25 cellular contexts compared by ENCODE assay signal in the genomic region with DNA sequence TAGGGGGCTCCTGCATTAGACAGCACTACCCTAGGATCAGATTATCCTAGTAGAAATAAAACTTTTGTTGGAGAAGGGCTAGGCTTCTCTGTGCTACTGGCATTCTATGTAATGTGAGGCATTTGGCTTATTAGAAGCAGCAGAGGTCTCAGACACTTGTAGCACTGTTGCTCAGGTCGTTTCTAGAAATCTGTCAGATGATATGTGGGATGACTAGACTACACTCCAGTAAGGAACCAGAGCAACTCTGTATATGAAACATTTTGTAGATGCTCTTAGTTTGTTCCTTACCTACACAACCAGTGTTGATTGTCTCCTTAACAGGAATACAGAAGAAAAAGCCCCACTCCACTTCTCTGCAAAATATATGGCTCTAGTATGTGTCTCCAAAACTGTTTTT.
"Had no signal": no experiment of that assay in that cellular context is flagged by ENCODE, and none has a peak within 500 bp of the region (broad histone marks: within the 10 kb centered on the region; RNA-seq: fewer than 3 reads in every experiment).

No MANE protein-coding gene starts in this region.

- H3K9me3 Mint-ChIP-seq: activated CD8-positive, alpha-beta T cell treated with anti-CD3 and anti-CD28 coated beads for 36 hours; activated naive CD4-positive, alpha-beta T cell treated with anti-CD3 and anti-CD28 coated beads for 36 hours; activated T-helper 1 cell treated with anti-CD3 and anti-CD28 coated beads, Interleukin-12 subunit alpha, Interleukin-12 subunit beta, Interleukin-2, Interleukin-4 antibody, amounts not matched to agents 30 ng/mL and 10 ng/mL and 1 ng/mL, durations not matched to agents 14 hours and 24 hours and 36 hours; T-helper 1 cell treated with Interleukin-12 subunit alpha and Interleukin-12 subunit beta and Interleukin-4 antibody, amounts not matched to agents 30 μg/mL and 1 μg/mL, for 36 hours; WTC11 had no signal

- H3K9me3 ChIP-seq: breast epithelium, Peyer's patch, SJSA1 had no signal

- H3K27ac Mint-ChIP-seq: activated CD8-positive, alpha-beta T cell treated with anti-CD3 and anti-CD28 coated beads for 36 hours; activated naive CD4-positive, alpha-beta T cell treated with anti-CD3 and anti-CD28 coated beads for 36 hours; activated T-helper 1 cell treated with anti-CD3 and anti-CD28 coated beads, Interleukin-12 subunit alpha, Interleukin-12 subunit beta, Interleukin-2, Interleukin-4 antibody, amounts not matched to agents 30 ng/mL and 10 ng/mL and 1 ng/mL, durations not matched to agents 14 hours and 24 hours and 36 hours; T-helper 1 cell treated with Interleukin-12 subunit alpha and Interleukin-12 subunit beta and Interleukin-4 antibody, amounts not matched to agents 30 μg/mL and 1 μg/mL, for 36 hours; WTC11 had no signal

- H3K4me1 Mint-ChIP-seq: WTC11 had no signal

- ATAC-seq: activated CD8-positive, alpha-beta T cell treated with anti-CD3 and anti-CD28 coated beads for 36 hours; SK-N-SH treated with all-trans-retinoic acid at 6 μM for 48 hours; WTC11 had no signal

- DNase-seq: activated CD4-positive, CD25-positive, alpha-beta regulatory T cell treated with anti-CD3 and anti-CD28 coated beads, Interleukin-2, amount 50 U/mL, for 72 hours; activated CD8-positive, alpha-beta T cell treated with anti-CD3 and anti-CD28 coated beads for 36 hours; activated effector memory CD4-positive, alpha-beta T cell treated with anti-CD3 and anti-CD28 coated beads, Interleukin-2, amount 50 U/mL, for 16 hours; activated naive CD4-positive, alpha-beta T cell treated with anti-CD3 and anti-CD28 coated beads for 36 hours; aorta; caudate nucleus; IMR-90; Kasumi-1; KBM-7; NCI-H1105 treated with DMSO at 0.1 percent for 48 hours; NCI-H1436 treated with DMSO at 0.1 percent for 48 hours; NCI-H187; NCI-H2081; NCI-H510A treated with DMSO at 0.1 percent for 48 hours; NCI-H69; Peyer's patch; Right ventricle myocardium superior; SW 1271; T-helper 9 cell had no signal

- H3K27me3 Mint-ChIP-seq: activated CD8-positive, alpha-beta T cell treated with anti-CD3 and anti-CD28 coated beads for 36 hours had no signal

- H3K4me3 Mint-ChIP-seq: activated CD8-positive, alpha-beta T cell treated with anti-CD3 and anti-CD28 coated beads for 36 hours; activated naive CD4-positive, alpha-beta T cell treated with anti-CD3 and anti-CD28 coated beads for 36 hours; activated T-helper 1 cell treated with anti-CD3 and anti-CD28 coated beads, Interleukin-12 subunit alpha, Interleukin-12 subunit beta, Interleukin-2, Interleukin-4 antibody, amounts not matched to agents 30 ng/mL and 10 ng/mL and 1 ng/mL, durations not matched to agents 14 hours and 24 hours and 36 hours; T-helper 1 cell treated with Interleukin-12 subunit alpha and Interleukin-12 subunit beta and Interleukin-4 antibody, amounts not matched to agents 30 μg/mL and 1 μg/mL, for 36 hours; WTC11 had no signal
